In the genomic region with DNA sequence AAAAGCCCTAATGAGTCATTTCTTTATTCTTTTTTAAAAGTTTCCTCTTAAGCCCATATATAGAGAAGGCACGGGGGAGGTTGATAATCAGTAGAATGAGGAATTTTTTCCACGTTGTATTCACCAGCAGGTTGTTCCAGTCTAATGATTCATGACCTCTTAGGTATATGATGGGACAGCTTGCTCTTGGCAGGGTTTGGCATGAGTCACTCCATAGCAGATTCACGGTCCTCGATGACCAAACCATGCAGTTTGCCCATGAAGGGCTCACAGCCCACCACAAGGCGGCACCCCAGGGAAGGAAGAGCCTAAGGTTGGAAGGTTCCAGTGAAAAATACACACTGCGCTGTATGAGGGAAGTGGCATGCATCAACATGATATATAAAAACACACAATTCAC, we compare ENCODE assay signal across 8 cellular contexts.
DNase-seq lines count a peak whose midpoint lies in the region; ATAC-seq and TF ChIP-seq lines count a peak whose summit lies in the region.
"Had no signal": no experiment of that assay in that cellular context is flagged by ENCODE, and none has a peak within 500 bp of the region (broad histone marks: within the 10 kb centered on the region; RNA-seq: fewer than 3 reads in every experiment).

No MANE protein-coding gene starts in this region.

- H3K27me3 ChIP-seq in GM23248 (replicated peaks; ENCODE audit: insufficient read depth) = no peaks in the 10 kb centered on the region
- no peaks in the 10 kb centered on the region for H3K27me3 ChIP-seq in OCI-LY3 (ENCODE audit: low read depth, low read length)
- no peaks in the 10 kb centered on the region for H3K27me3 ChIP-seq in upper lobe of left lung
- H3K27me3 ChIP-seq in colonic mucosa = no peaks in the 10 kb centered on the region

- intact Hi-C loops in colonic mucosa (cut with DNase I) = no loop called here

- H3K36me3 ChIP-seq in GM23248 (ENCODE audit: low read depth) (no peaks in the 10 kb centered on the region), OCI-LY3 (replicated peaks; ENCODE audit: low read depth, low read length) (no peaks in the 10 kb centered on the region), upper lobe of left lung (no peaks in the 10 kb centered on the region), colonic mucosa (no peaks in the 10 kb centered on the region)

- H3K4me1 ChIP-seq in GM23248 (ENCODE audit: insufficient read depth) = peaks cover 16% of the 10 kb centered on the region
- peaks cover 5% of the 10 kb centered on the region; the same call in 1 of the 2 replicates for H3K4me1 ChIP-seq in OCI-LY3 (ENCODE audit: low read length)
- no peaks in the 10 kb centered on the region for H3K4me1 ChIP-seq in upper lobe of left lung
- H3K4me1 ChIP-seq in colonic mucosa = no peaks in the 10 kb centered on the region

- TF ChIP-seq CTCF in OCI-LY3 (IDR thresholded peaks at IDR 0.05; ENCODE audit: low read depth, low read length) (peak; percentile 23), upper lobe of left lung (IDR thresholded peaks at IDR 0.05) (peak in 2 of 6 experiments; percentile 21 to 25), colonic mucosa (IDR thresholded peaks at IDR 0.05) (no peak)

- no peaks in the 10 kb centered on the region for H3K9me3 ChIP-seq in GM23248 (ENCODE audit: low read depth)
- H3K9me3 ChIP-seq in OCI-LY3 (ENCODE audit: insufficient read depth, low read length) = no peaks in the 10 kb centered on the region
- no peaks in the 10 kb centered on the region for H3K9me3 ChIP-seq in upper lobe of left lung
- no peaks in the 10 kb centered on the region for H3K9me3 ChIP-seq in colonic mucosa

- in situ Hi-C loops in GM23248 (cut with MboI) = no loop called here

- H3K9me2 ChIP-seq in GM23248 (ENCODE audit: insufficient read depth) = no peaks in the 10 kb centered on the region

- H3K9ac ChIP-seq in GM23248 (no peak overlapping the region), OCI-LY3 (ENCODE audit: low read length) (no peak overlapping the region), colonic mucosa (ENCODE audit: low read depth in 2 of 2, low read length in 2 of 2) (no peak overlapping the region)

- DNase-seq in GM23248 (peak; percentile 94), kidney tubule cell (ENCODE audit: low spot score) (peak; percentile 97), upper lobe of left lung (no peak), DMS79 treated with DMSO at 0.1 percent for 48 hours (lab: John Stamatoyannopoulos, UW) (no peak), colonic mucosa (no peak)
- peak in 1 of 2 donors; percentile 68 for DNase-seq in activated naive CD4-positive, alpha-beta T cell treated with anti-CD3 and anti-CD28 coated beads, Interleukin-2, amount 50 U/mL, for 72 hours (ENCODE audit: low spot score in 2 of 2)

- no peak overlapping the region for H2AFZ ChIP-seq in GM23248
- no peak overlapping the region for H2AFZ ChIP-seq in OCI-LY3 (ENCODE audit: low read depth, low read length)

- no peak for TF ChIP-seq POLR2A in upper lobe of left lung (IDR thresholded peaks at IDR 0.05)

- no peak for TF ChIP-seq EP300 in upper lobe of left lung (IDR thresholded peaks at IDR 0.05)

- H4K20me1 ChIP-seq in GM23248 (ENCODE audit: insufficient read depth) (no peaks in the 10 kb centered on the region), OCI-LY3 (ENCODE audit: insufficient read depth, low read length) (no peaks in the 10 kb centered on the region)

- peak overlapping the region; percentile 23 for H3K4me2 ChIP-seq in GM23248 (ENCODE audit: unreplicated experiment)
- H3K4me2 ChIP-seq in OCI-LY3 (ENCODE audit: low read length) = no peak overlapping the region

- peaks cover under 1% of the 10 kb centered on the region in 2 donors for H3K9me3 Mint-ChIP-seq in activated naive CD4-positive, alpha-beta T cell treated with anti-CD3 and anti-CD28 coated beads, Interleukin-2, amount 50 U/mL, for 72 hours
- H3K9me3 Mint-ChIP-seq: memory B cell had no signal

- ATAC-seq in activated naive CD4-positive, alpha-beta T cell treated with anti-CD3 and anti-CD28 coated beads, Interleukin-2, amount 50 U/mL, for 72 hours = peak; percentile 98 to 100
- peak; percentile 49 to 61 for ATAC-seq in upper lobe of left lung (ENCODE audit: low FRiP score in 2 of 2)

- H3K79me2 ChIP-seq in GM23248 (ENCODE audit: insufficient read depth) = peaks cover 48% of the 10 kb centered on the region
- no peaks in the 10 kb centered on the region for H3K79me2 ChIP-seq in OCI-LY3 (ENCODE audit: low read length)

- peak overlapping the region; percentile 82 to 90 for H3K27ac Mint-ChIP-seq in activated naive CD4-positive, alpha-beta T cell treated with anti-CD3 and anti-CD28 coated beads, Interleukin-2, amount 50 U/mL, for 72 hours
- H3K27ac Mint-ChIP-seq: memory B cell had no signal

- H3K36me3 Mint-ChIP-seq in activated naive CD4-positive, alpha-beta T cell treated with anti-CD3 and anti-CD28 coated beads, Interleukin-2, amount 50 U/mL, for 72 hours = peaks cover 11 to 38% of the 10 kb centered on the region in 2 donors
- H3K36me3 Mint-ChIP-seq: memory B cell had no signal

- no peak overlapping the region for H3K4me3 ChIP-seq in GM23248
- no peak overlapping the region for H3K4me3 ChIP-seq in OCI-LY3 (ENCODE audit: low read length)
- no peak overlapping the region for H3K4me3 ChIP-seq in upper lobe of left lung
- no peak overlapping the region for H3K4me3 ChIP-seq in colonic mucosa

- H3F3A ChIP-seq in GM23248 (ENCODE audit: insufficient read depth) = peaks cover 17% of the 10 kb centered on the region

- H3K27ac ChIP-seq in GM23248 (peak overlapping the region; percentile 54), OCI-LY3 (ENCODE audit: low read length) (no peak overlapping the region), upper lobe of left lung (no peak overlapping the region), colonic mucosa (no peak overlapping the region)

- WGBS in GM23248 (ENCODE audit: low coverage in 1 of 2, low lambda C conversion rate in 2 of 2, missing lambda C conversion rate in 2 of 2), 2 experiments = 9 to 23% methylated on average over 4 to 6 of the region's 6 CpGs
- 66 to 86% methylated on average over 6 of the region's 6 CpGs for WGBS in upper lobe of left lung, 2 donors

Comparison
In these comparisons a context has a peak if more than half of its experiments do, and no peak if none do; other contexts are left out.
1. DNase-seq: peak in GM23248 (single experiment) and kidney tubule cell (single experiment); none in upper lobe of left lung (0 of 2), DMS79 treated with DMSO at 0.1 percent for 48 hours (single experiment) and colonic mucosa (single experiment).